In the genomic region with DNA sequence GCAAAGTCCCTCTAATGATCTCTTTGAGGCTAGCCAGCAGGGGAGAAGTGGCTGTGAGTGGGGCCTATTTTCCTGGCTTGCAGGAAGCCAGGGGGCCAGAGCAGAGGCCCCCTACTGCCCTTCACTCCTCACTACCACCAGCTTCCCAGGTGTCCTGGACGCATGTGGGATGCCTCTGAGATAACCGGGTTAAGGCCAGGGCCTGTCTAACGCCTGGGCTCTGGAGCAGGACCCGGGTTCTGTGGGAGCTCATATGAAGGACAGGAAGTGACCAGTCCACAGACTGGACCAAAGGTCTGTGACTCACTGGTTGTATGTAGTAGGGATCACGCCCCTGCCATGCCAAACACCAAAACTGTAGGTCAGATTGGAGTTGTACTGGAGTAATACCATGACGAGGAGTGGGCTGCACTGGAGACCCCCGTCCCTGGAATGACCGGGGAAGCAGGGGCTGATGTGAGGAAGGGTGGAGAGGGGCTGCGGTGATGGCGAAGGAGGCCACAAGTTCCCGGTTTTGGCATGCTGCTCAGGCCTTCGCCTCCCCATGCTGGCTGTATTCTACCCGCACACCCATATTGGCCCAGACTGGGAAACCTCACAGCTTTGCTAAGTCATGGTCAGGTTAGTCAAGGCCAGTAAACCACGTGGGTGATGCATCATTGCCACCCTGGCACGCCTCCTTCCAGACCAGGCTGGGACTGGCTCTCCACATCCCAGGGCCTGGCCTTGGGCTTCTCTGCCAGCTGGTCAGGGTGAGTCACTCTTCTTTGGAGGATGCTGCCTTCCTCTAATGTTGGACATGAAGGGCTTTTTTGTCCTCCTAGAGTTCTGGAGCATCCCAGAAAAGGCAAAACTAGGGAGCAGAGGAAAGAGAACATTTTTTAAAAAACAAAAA, we compare ENCODE assay signal across 2 cellular contexts.
TF ChIP-seq lines count a peak whose summit lies in the region.

No MANE protein-coding gene starts in this region.

TF ChIP-seq in Ishikawa, 13 proteins besides CTCF, POLR2A, EP300 and RAD21 (continued from another document):
- TF ChIP-seq, protein P1, sequence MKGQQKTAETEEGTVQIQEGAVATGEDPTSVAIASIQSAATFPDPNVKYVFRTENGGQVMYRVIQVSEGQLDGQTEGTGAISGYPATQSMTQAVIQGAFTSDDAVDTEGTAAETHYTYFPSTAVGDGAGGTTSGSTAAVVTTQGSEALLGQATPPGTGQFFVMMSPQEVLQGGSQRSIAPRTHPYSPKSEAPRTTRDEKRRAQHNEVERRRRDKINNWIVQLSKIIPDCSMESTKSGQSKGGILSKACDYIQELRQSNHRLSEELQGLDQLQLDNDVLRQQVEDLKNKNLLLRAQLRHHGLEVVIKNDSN (IDR thresholded peaks at IDR 0.05): peak; percentile 79
- TF ChIP-seq, protein P2, sequence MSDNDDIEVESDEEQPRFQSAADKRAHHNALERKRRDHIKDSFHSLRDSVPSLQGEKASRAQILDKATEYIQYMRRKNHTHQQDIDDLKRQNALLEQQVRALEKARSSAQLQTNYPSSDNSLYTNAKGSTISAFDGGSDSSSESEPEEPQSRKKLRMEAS (IDR thresholded peaks at IDR 0.05): peak; percentile 83
- TF ChIP-seq FOXM1 (IDR thresholded peaks at IDR 0.05; ENCODE audit: borderline replicate concordance, low read depth): no peak
- no peak for TF ChIP-seq CREB1 (IDR thresholded peaks at IDR 0.05; ENCODE audit: low read depth)
- TF ChIP-seq ZBTB7A (IDR thresholded peaks at IDR 0.05; ENCODE audit: low read depth): peak; percentile 30; the same call in 1 of the 2 replicates
- TF ChIP-seq, protein P3, sequence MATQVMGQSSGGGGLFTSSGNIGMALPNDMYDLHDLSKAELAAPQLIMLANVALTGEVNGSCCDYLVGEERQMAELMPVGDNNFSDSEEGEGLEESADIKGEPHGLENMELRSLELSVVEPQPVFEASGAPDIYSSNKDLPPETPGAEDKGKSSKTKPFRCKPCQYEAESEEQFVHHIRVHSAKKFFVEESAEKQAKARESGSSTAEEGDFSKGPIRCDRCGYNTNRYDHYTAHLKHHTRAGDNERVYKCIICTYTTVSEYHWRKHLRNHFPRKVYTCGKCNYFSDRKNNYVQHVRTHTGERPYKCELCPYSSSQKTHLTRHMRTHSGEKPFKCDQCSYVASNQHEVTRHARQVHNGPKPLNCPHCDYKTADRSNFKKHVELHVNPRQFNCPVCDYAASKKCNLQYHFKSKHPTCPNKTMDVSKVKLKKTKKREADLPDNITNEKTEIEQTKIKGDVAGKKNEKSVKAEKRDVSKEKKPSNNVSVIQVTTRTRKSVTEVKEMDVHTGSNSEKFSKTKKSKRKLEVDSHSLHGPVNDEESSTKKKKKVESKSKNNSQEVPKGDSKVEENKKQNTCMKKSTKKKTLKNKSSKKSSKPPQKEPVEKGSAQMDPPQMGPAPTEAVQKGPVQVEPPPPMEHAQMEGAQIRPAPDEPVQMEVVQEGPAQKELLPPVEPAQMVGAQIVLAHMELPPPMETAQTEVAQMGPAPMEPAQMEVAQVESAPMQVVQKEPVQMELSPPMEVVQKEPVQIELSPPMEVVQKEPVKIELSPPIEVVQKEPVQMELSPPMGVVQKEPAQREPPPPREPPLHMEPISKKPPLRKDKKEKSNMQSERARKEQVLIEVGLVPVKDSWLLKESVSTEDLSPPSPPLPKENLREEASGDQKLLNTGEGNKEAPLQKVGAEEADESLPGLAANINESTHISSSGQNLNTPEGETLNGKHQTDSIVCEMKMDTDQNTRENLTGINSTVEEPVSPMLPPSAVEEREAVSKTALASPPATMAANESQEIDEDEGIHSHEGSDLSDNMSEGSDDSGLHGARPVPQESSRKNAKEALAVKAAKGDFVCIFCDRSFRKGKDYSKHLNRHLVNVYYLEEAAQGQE (IDR thresholded peaks at IDR 0.05; ENCODE audit: low read depth): no peak
- TF ChIP-seq TEAD4 (IDR thresholded peaks at IDR 0.05): no peak

TF ChIP-seq in HepG2, 621 proteins besides CTCF, POLR2A, EP300 and RAD21 (continued from another document and continues in another):
- TF ChIP-seq ZC3H13 (CRISPR knock-in tag; IDR thresholded peaks at IDR 0.05): no peak
- TF ChIP-seq, protein P4, sequence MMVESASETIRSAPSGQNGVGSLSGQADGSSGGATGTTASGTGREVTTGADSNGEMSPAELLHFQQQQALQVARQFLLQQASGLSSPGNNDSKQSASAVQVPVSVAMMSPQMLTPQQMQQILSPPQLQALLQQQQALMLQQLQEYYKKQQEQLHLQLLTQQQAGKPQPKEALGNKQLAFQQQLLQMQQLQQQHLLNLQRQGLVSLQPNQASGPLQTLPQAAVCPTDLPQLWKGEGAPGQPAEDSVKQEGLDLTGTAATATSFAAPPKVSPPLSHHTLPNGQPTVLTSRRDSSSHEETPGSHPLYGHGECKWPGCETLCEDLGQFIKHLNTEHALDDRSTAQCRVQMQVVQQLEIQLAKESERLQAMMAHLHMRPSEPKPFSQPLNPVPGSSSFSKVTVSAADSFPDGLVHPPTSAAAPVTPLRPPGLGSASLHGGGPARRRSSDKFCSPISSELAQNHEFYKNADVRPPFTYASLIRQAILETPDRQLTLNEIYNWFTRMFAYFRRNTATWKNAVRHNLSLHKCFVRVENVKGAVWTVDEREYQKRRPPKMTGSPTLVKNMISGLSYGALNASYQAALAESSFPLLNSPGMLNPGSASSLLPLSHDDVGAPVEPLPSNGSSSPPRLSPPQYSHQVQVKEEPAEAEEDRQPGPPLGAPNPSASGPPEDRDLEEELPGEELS (CRISPR knock-in tag; IDR thresholded peaks at IDR 0.05): no peak
- TF ChIP-seq ZNF430 (CRISPR knock-in tag; IDR thresholded peaks at IDR 0.05): no peak
- no peak for TF ChIP-seq MAF1 (CRISPR knock-in tag; IDR thresholded peaks at IDR 0.05; ENCODE audit: borderline replicate concordance)
- no peak for TF ChIP-seq ATF7-NPFF (CRISPR knock-in tag; IDR thresholded peaks at IDR 0.05; ENCODE audit: low read depth)
- TF ChIP-seq, protein P5, sequence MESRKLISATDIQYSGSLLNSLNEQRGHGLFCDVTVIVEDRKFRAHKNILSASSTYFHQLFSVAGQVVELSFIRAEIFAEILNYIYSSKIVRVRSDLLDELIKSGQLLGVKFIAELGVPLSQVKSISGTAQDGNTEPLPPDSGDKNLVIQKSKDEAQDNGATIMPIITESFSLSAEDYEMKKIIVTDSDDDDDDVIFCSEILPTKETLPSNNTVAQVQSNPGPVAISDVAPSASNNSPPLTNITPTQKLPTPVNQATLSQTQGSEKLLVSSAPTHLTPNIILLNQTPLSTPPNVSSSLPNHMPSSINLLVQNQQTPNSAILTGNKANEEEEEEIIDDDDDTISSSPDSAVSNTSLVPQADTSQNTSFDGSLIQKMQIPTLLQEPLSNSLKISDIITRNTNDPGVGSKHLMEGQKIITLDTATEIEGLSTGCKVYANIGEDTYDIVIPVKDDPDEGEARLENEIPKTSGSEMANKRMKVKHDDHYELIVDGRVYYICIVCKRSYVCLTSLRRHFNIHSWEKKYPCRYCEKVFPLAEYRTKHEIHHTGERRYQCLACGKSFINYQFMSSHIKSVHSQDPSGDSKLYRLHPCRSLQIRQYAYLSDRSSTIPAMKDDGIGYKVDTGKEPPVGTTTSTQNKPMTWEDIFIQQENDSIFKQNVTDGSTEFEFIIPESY (CRISPR knock-in tag; IDR thresholded peaks at IDR 0.05): no peak
- TF ChIP-seq, protein P6, sequence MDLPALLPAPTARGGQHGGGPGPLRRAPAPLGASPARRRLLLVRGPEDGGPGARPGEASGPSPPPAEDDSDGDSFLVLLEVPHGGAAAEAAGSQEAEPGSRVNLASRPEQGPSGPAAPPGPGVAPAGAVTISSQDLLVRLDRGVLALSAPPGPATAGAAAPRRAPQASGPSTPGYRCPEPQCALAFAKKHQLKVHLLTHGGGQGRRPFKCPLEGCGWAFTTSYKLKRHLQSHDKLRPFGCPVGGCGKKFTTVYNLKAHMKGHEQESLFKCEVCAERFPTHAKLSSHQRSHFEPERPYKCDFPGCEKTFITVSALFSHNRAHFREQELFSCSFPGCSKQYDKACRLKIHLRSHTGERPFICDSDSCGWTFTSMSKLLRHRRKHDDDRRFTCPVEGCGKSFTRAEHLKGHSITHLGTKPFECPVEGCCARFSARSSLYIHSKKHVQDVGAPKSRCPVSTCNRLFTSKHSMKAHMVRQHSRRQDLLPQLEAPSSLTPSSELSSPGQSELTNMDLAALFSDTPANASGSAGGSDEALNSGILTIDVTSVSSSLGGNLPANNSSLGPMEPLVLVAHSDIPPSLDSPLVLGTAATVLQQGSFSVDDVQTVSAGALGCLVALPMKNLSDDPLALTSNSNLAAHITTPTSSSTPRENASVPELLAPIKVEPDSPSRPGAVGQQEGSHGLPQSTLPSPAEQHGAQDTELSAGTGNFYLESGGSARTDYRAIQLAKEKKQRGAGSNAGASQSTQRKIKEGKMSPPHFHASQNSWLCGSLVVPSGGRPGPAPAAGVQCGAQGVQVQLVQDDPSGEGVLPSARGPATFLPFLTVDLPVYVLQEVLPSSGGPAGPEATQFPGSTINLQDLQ (CRISPR knock-in tag; IDR thresholded peaks at IDR 0.05): no peak
- TF ChIP-seq ZFP36L2 (CRISPR knock-in tag; IDR thresholded peaks at IDR 0.05): no peak
- TF ChIP-seq GPN1 (CRISPR knock-in tag; IDR thresholded peaks at IDR 0.05; ENCODE audit: borderline replicate concordance): no peak
- no peak for TF ChIP-seq ZFYVE20 (CRISPR knock-in tag; IDR thresholded peaks at IDR 0.05; ENCODE audit: borderline replicate concordance, low read depth)
- TF ChIP-seq ZNF468 (CRISPR knock-in tag; IDR thresholded peaks at IDR 0.05): no peak
- TF ChIP-seq NR2F1 (CRISPR knock-in tag; IDR thresholded peaks at IDR 0.05): 0 out of 4 replicates have a peak, but pooled peaks of 1 of the 2 experiments have one; percentile 21
- TF ChIP-seq, protein P7, sequence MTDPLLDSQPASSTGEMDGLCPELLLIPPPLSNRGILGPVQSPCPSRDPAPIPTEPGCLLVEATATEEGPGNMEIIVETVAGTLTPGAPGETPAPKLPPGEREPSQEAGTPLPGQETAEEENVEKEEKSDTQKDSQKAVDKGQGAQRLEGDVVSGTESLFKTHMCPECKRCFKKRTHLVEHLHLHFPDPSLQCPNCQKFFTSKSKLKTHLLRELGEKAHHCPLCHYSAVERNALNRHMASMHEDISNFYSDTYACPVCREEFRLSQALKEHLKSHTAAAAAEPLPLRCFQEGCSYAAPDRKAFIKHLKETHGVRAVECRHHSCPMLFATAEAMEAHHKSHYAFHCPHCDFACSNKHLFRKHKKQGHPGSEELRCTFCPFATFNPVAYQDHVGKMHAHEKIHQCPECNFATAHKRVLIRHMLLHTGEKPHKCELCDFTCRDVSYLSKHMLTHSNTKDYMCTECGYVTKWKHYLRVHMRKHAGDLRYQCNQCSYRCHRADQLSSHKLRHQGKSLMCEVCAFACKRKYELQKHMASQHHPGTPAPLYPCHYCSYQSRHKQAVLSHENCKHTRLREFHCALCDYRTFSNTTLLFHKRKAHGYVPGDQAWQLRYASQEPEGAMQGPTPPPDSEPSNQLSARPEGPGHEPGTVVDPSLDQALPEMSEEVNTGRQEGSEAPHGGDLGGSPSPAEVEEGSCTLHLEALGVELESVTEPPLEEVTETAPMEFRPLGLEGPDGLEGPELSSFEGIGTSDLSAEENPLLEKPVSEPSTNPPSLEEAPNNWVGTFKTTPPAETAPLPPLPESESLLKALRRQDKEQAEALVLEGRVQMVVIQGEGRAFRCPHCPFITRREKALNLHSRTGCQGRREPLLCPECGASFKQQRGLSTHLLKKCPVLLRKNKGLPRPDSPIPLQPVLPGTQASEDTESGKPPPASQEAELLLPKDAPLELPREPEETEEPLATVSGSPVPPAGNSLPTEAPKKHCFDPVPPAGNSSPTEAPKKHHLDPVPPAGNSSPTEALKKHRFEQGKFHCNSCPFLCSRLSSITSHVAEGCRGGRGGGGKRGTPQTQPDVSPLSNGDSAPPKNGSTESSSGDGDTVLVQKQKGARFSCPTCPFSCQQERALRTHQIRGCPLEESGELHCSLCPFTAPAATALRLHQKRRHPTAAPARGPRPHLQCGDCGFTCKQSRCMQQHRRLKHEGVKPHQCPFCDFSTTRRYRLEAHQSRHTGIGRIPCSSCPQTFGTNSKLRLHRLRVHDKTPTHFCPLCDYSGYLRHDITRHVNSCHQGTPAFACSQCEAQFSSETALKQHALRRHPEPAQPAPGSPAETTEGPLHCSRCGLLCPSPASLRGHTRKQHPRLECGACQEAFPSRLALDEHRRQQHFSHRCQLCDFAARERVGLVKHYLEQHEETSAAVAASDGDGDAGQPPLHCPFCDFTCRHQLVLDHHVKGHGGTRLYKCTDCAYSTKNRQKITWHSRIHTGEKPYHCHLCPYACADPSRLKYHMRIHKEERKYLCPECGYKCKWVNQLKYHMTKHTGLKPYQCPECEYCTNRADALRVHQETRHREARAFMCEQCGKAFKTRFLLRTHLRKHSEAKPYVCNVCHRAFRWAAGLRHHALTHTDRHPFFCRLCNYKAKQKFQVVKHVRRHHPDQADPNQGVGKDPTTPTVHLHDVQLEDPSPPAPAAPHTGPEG (CRISPR knock-in tag; IDR thresholded peaks at IDR 0.05): no peak; the same call in 1 of the 2 replicates
- TF ChIP-seq RXRA (CRISPR knock-in tag; IDR thresholded peaks at IDR 0.05): peak; percentile 61; the same call in 1 of the 2 replicates
- TF ChIP-seq, protein P8, sequence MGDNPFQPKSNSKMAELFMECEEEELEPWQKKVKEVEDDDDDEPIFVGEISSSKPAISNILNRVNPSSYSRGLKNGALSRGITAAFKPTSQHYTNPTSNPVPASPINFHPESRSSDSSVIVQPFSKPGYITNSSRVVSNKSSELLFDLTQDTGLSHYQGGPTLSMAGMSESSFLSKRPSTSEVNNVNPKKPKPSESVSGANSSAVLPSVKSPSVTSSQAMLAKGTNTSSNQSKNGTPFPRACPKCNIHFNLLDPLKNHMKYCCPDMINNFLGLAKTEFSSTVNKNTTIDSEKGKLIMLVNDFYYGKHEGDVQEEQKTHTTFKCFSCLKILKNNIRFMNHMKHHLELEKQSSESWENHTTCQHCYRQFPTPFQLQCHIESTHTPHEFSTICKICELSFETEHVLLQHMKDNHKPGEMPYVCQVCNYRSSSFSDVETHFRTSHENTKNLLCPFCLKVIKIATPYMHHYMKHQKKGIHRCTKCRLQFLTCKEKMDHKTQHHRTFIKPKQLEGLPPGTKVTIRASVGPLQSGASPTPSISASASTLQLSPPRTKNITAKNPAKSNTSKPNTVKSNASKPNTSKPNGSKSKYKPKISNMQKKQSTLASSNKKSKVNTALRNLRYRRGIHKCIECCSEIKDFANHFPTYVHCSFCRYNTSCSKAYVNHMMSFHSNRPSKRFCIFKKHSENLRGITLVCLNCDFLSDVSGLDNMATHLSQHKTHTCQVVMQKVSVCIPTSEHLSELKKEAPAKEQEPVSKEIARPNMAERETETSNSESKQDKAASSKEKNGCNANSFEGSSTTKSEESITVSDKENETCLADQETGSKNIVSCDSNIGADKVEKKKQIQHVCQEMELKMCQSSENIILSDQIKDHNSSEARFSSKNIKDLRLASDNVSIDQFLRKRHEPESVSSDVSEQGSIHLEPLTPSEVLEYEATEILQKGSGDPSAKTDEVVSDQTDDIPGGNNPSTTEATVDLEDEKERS (CRISPR knock-in tag; IDR thresholded peaks at IDR 0.05): no peak
- TF ChIP-seq ZNF333 (CRISPR knock-in tag; IDR thresholded peaks at IDR 0.05; ENCODE audit: borderline replicate concordance): no peak
- no peak for TF ChIP-seq ZNF124 (CRISPR knock-in tag; IDR thresholded peaks at IDR 0.05)
- peak; percentile 57; the same call in 1 of the 2 replicates for TF ChIP-seq ZNF350 (CRISPR knock-in tag; IDR thresholded peaks at IDR 0.05; ENCODE audit: borderline replicate concordance, low read depth)
- TF ChIP-seq ZNF44 (CRISPR knock-in tag; IDR thresholded peaks at IDR 0.05): no peak
